In genomic region chr6:37259191-37259590, GRCh38 we compare ENCODE assay signal across 10 cellular contexts. TPM values are rescaled to one million over a fixed set of nuclear protein-coding genes. Genes with fewer than 3 reads are reported as not detected.
A peak's percentile ranks its signal among the peaks of the same experiment; 100 is the strongest.
DNase-seq lines count a peak whose midpoint lies in the region; ATAC-seq and TF ChIP-seq lines count a peak whose summit lies in the region.
"Had no signal": no experiment of that assay in that cellular context is flagged by ENCODE, and none has a peak within 500 bp of the region (broad histone marks: within the 10 kb centered on the region; RNA-seq: fewer than 3 reads in every experiment).

No MANE protein-coding gene starts in this region.

- no peak overlapping the region for H2BK5ac ChIP-seq in mesenchymal stem cell (ENCODE audit: low read depth, low read length, poor library complexity, severe bottlenecking)

- H3K27ac Mint-ChIP-seq in CD14-positive monocyte (peak overlapping the region in 5 of 7 donors; percentile 28 to 64 (median 37)), IgD-negative memory B cell (peak overlapping the region; percentile 28 to 80 (median 48))
- peak overlapping the region; percentile 91 for H3K27ac Mint-ChIP-seq in activated naive CD8-positive, alpha-beta T cell treated with anti-CD3 and anti-CD28 coated beads, Interleukin-2, amount 10 ng/mL, durations not matched to agents 7 days and 5 days

- intact Hi-C loops in CD14-positive monocyte (cut with micrococcal nuclease): no loop called here

- no peak overlapping the region for H2AK5ac ChIP-seq in mesenchymal stem cell (ENCODE audit: low read length, severe bottlenecking)

- H2BK12ac ChIP-seq in mesenchymal stem cell (ENCODE audit: low read length in 2 of 2): no peak overlapping the region

- peak overlapping the region; percentile 99 for H3K9ac ChIP-seq in mesenchymal stem cell (ENCODE audit: low read length)

- H3K18ac ChIP-seq in mesenchymal stem cell (ENCODE audit: low read depth in 1 of 2, low read length in 2 of 2): no peak overlapping the region

- no peak overlapping the region for H4K91ac ChIP-seq in mesenchymal stem cell (ENCODE audit: low read length)

- no peaks in the 10 kb centered on the region for H3K36me3 ChIP-seq in mesenchymal stem cell (ENCODE audit: control insufficient read depth in 1 of 2, insufficient read depth in 2 of 2, low read depth in 1 of 2, low read length in 2 of 2)

- H2BK15ac ChIP-seq in mesenchymal stem cell (ENCODE audit: low read depth, poor library complexity, severe bottlenecking): no peak overlapping the region

- no peaks in the 10 kb centered on the region for H3K9me3 ChIP-seq in mesenchymal stem cell (ENCODE audit: control insufficient read depth, low read length)
- H3K9me3 ChIP-seq: HAP-1 had no signal

- TF ChIP-seq CTCF in CD14-positive monocyte (IDR thresholded peaks at IDR 0.05): no peak

- H3K79me1 ChIP-seq in mesenchymal stem cell (replicated peaks; ENCODE audit: low read length, poor library complexity, severe bottlenecking): peaks cover 6% of the 10 kb centered on the region

- H3K36me3 Mint-ChIP-seq in CD14-positive monocyte: peaks cover 1 to 12% of the 10 kb centered on the region in 2 donors
- peaks cover 2% of the 10 kb centered on the region for H3K36me3 Mint-ChIP-seq in IgD-negative memory B cell
- H3K36me3 Mint-ChIP-seq in activated naive CD8-positive, alpha-beta T cell treated with anti-CD3 and anti-CD28 coated beads, Interleukin-2, amount 10 ng/mL, durations not matched to agents 7 days and 5 days: peaks cover 31% of the 10 kb centered on the region

- H3K4me2 ChIP-seq in mesenchymal stem cell (ENCODE audit: low read length, poor library complexity, severe bottlenecking): peak overlapping the region; percentile 49

- H3K27me3 Mint-ChIP-seq in CD14-positive monocyte (ENCODE audit: low read depth in 3 of 3) (peaks cover 0 to 1% (median 0%) of the 10 kb centered on the region in 3 donors), IgD-negative memory B cell (no peaks in the 10 kb centered on the region)
- no peaks in the 10 kb centered on the region for H3K27me3 Mint-ChIP-seq in activated naive CD8-positive, alpha-beta T cell treated with anti-CD3 and anti-CD28 coated beads, Interleukin-2, amount 10 ng/mL, durations not matched to agents 7 days and 5 days

- H3K9me3 Mint-ChIP-seq in CD14-positive monocyte: no peaks in the 10 kb centered on the region
- H3K9me3 Mint-ChIP-seq in IgD-negative memory B cell: no peaks in the 10 kb centered on the region
- no peaks in the 10 kb centered on the region for H3K9me3 Mint-ChIP-seq in activated naive CD8-positive, alpha-beta T cell treated with anti-CD3 and anti-CD28 coated beads, Interleukin-2, amount 10 ng/mL, durations not matched to agents 7 days and 5 days

- no peak overlapping the region for H2AFZ ChIP-seq in mesenchymal stem cell (ENCODE audit: low read depth, low read length)

- H3K4me3 Mint-ChIP-seq in CD14-positive monocyte (no peak overlapping the region), IgD-negative memory B cell (peak overlapping the region; percentile 13 to 87 (median 40))
- peak overlapping the region; percentile 94 for H3K4me3 Mint-ChIP-seq in activated naive CD8-positive, alpha-beta T cell treated with anti-CD3 and anti-CD28 coated beads, Interleukin-2, amount 10 ng/mL, durations not matched to agents 7 days and 5 days

- H3K4me1 Mint-ChIP-seq in CD14-positive monocyte (peaks cover 42% of the 10 kb centered on the region), IgD-negative memory B cell (peaks cover 18 to 35% (median 32%) of the 10 kb centered on the region in 3 donors)
- H3K4me1 Mint-ChIP-seq in activated naive CD8-positive, alpha-beta T cell treated with anti-CD3 and anti-CD28 coated beads, Interleukin-2, amount 10 ng/mL, durations not matched to agents 7 days and 5 days: peaks cover 50% of the 10 kb centered on the region

- H3K14ac ChIP-seq in mesenchymal stem cell (ENCODE audit: low read length in 2 of 2): no peak overlapping the region

- H3K27me3 ChIP-seq in mesenchymal stem cell (ENCODE audit: control insufficient read depth in 1 of 2, insufficient read depth in 1 of 2, low read length in 2 of 2): no peaks in the 10 kb centered on the region

- H3K27ac ChIP-seq in mesenchymal stem cell (ENCODE audit: low read length, poor library complexity, severe bottlenecking): no peak overlapping the region

- no peak overlapping the region for H4K8ac ChIP-seq in mesenchymal stem cell (ENCODE audit: low read length)

- no peak overlapping the region for H3K4ac ChIP-seq in mesenchymal stem cell (ENCODE audit: low read depth in 1 of 2, low read length in 2 of 2)

- H3K23ac ChIP-seq in mesenchymal stem cell (ENCODE audit: low read length in 2 of 2): no peak overlapping the region

- WGBS in mesenchymal stem cell: no CpG with 5 or more reads among the region's 2 CpGs

- peaks cover under 1% of the 10 kb centered on the region for H3K4me1 ChIP-seq in mesenchymal stem cell (ENCODE audit: control insufficient read depth, insufficient read depth, low read depth, low read length)

- POLR2A ChIA-PET in activated naive CD8-positive, alpha-beta T cell treated with anti-CD3 and anti-CD28 coated beads, Interleukin-2, amount 10 ng/mL, durations not matched to agents 7 days and 5 days (lab: Charles Lee): interaction anchor here (0.7 to 2.8 kb wide), 4 partner anchors 14 to 88 kb away, joined by 3 to 13 read pairs (median 4); no protein-coding TSS in a partner anchor

- no peak for ATAC-seq in activated naive CD8-positive, alpha-beta T cell treated with anti-CD3 and anti-CD28 coated beads, Interleukin-2, amount 10 ng/mL, durations not matched to agents 7 days and 5 days (ENCODE audit: low read depth)
- ATAC-seq in GM19351 (IDR thresholded peaks at IDR 0.05; ENCODE audit: unreplicated experiment) (no peak), GM18519 (IDR thresholded peaks at IDR 0.05; ENCODE audit: low FRiP score, unreplicated experiment) (no peak)

- DNase-seq in CD14-positive monocyte (ENCODE audit: low spot score) (no peak), mesenchymal stem cell (peak; percentile 61), SKM-1 treated with dmso at 0.1 percent for 144 hours (lab: John Stamatoyannopoulos, UW; ENCODE audit: unreplicated experiment) (no peak), COLO668 (lab: John Stamatoyannopoulos, UW; ENCODE audit: unreplicated experiment) (no peak)
- no peak for DNase-seq in activated naive CD8-positive, alpha-beta T cell treated with anti-CD3 and anti-CD28 coated beads, Interleukin-2, amount 10 ng/mL, durations not matched to agents 7 days and 5 days
- DNase-seq: NCI-H146 had no signal

- H3K4me3 ChIP-seq in mesenchymal stem cell (ENCODE audit: insufficient read depth in 1 of 2, low read depth in 1 of 2, low read length in 2 of 2): peak overlapping the region in 1 of 2 experiments; percentile 95

- no peak overlapping the region for H2BK120ac ChIP-seq in mesenchymal stem cell (ENCODE audit: low read depth, low read length)

RNA-seq across cellular contexts. Expression of gene TMEM217, which starts 1.2 kb away (rescaled TPM):
- polyA plus RNA-seq in CD14-positive monocyte (under 1 TPM in 1 of 2 donors, not detected in 1; 0.29 TPM), IgD-negative memory B cell (not detected)
- 1 to 10 TPM; 1.4 to 2.0 TPM for total RNA-seq in activated naive CD8-positive, alpha-beta T cell treated with anti-CD3 and anti-CD28 coated beads, Interleukin-2, amount 10 ng/mL, durations not matched to agents 7 days and 5 days
- polyA plus RNA-seq in mesenchymal stem cell (2013, experiment 1 of 2): 2.0 TPM
- polyA plus RNA-seq in mesenchymal stem cell (2013, experiment 2 of 2): 2.5 TPM

RNA-seq across cellular contexts. Expression of gene TBC1D22B, which starts 1.6 kb away (rescaled TPM):
- 1 to 10 TPM; 3.9 to 4.9 TPM for polyA plus RNA-seq in CD14-positive monocyte
- polyA plus RNA-seq in IgD-negative memory B cell: 6.9 TPM
- 10 to 100 TPM; 13.8 to 14.7 TPM for total RNA-seq in activated naive CD8-positive, alpha-beta T cell treated with anti-CD3 and anti-CD28 coated beads, Interleukin-2, amount 10 ng/mL, durations not matched to agents 7 days and 5 days
- 7.1 TPM for polyA plus RNA-seq in mesenchymal stem cell (2013, experiment 1 of 2)
- 7.1 TPM for polyA plus RNA-seq in mesenchymal stem cell (2013, experiment 2 of 2)

Comparison
In these comparisons a context has a peak if more than half of its experiments do, and no peak if none do; other contexts are left out.
1. H3K27ac Mint-ChIP-seq: peak in every context shown above with its lines; median percentile 91 in activated naive CD8-positive, alpha-beta T cell treated with anti-CD3 and anti-CD28 coated beads, Interleukin-2, amount 10 ng/mL, durations not matched to agents 7 days and 5 days; 48 in IgD-negative memory B cell; 37 in CD14-positive monocyte.
2. H3K4me3 Mint-ChIP-seq: peak in IgD-negative memory B cell (4 of 4) and activated naive CD8-positive, alpha-beta T cell treated with anti-CD3 and anti-CD28 coated beads, Interleukin-2, amount 10 ng/mL, durations not matched to agents 7 days and 5 days (single experiment); none in CD14-positive monocyte (0 of 2).